In genomic region chr3:47140973-47141461, GRCh38 we compare ENCODE assay signal across 8 cellular contexts. TPM values are rescaled to one million over a fixed set of nuclear protein-coding genes. Genes with fewer than 3 reads are reported as not detected.
DNase-seq lines count a peak whose midpoint lies in the region; ATAC-seq and TF ChIP-seq lines count a peak whose summit lies in the region.
"Not testable (repeated sequence)": the region's sequence is repeated elsewhere in the genome, so short reads cannot be mapped to it uniquely, and the experiment has no call there.

No MANE protein-coding gene starts in this region.

- peaks cover 27% of the 10 kb centered on the region for H3K4me1 Mint-ChIP-seq in activated naive CD4-positive, alpha-beta T cell treated with anti-CD3 and anti-CD28 coated beads, Interleukin-2, amount 10 ng/mL, durations not matched to agents 7 days and 5 days
- peaks cover 11% of the 10 kb centered on the region for H3K4me1 Mint-ChIP-seq in type B pancreatic cell (ENCODE audit: unreplicated experiment)

- H3K9me3 Mint-ChIP-seq in activated naive CD4-positive, alpha-beta T cell treated with anti-CD3 and anti-CD28 coated beads, Interleukin-2, amount 10 ng/mL, durations not matched to agents 7 days and 5 days; type B pancreatic cell: not testable (repeated sequence)

- H3K4me2 ChIP-seq in OCI-LY1 (ENCODE audit: low read length) = peak overlapping the region; percentile 58

- H3K4me3 ChIP-seq in OCI-LY1 (ENCODE audit: low read depth, low read length, poor library complexity, severe bottlenecking) = not testable (repeated sequence)

- H3K9me3 ChIP-seq in OCI-LY1 (ENCODE audit: low read length) = not testable (repeated sequence)

- not testable (repeated sequence) for H3F3A ChIP-seq in OCI-LY1 (ENCODE audit: insufficient read depth, low read length)

- not testable (repeated sequence) for H3K27me3 Mint-ChIP-seq in activated naive CD4-positive, alpha-beta T cell treated with anti-CD3 and anti-CD28 coated beads, Interleukin-2, amount 10 ng/mL, durations not matched to agents 7 days and 5 days; type B pancreatic cell

- peaks cover 96% of the 10 kb centered on the region for H3K79me2 ChIP-seq in OCI-LY1 (ENCODE audit: insufficient read depth, low read length)

- not testable (repeated sequence) for H3K9me2 ChIP-seq in OCI-LY1 (ENCODE audit: low read depth, low read length)

- CTCF ChIA-PET in activated naive CD4-positive, alpha-beta T cell treated with anti-CD3 and anti-CD28 coated beads, Interleukin-2, amount 10 ng/mL, durations not matched to agents 7 days and 5 days (lab: Charles Lee) = not testable (repeated sequence)

- not testable (repeated sequence) for H3K4me3 Mint-ChIP-seq in activated naive CD4-positive, alpha-beta T cell treated with anti-CD3 and anti-CD28 coated beads, Interleukin-2, amount 10 ng/mL, durations not matched to agents 7 days and 5 days
- H3K4me3 Mint-ChIP-seq in type B pancreatic cell = peak overlapping the region; percentile 7

- DNase-seq in GM13977 (ENCODE audit: low spot score) = peak; percentile 82
- not testable (repeated sequence) for DNase-seq in activated naive CD4-positive, alpha-beta T cell treated with anti-CD3 and anti-CD28 coated beads, Interleukin-2, amount 10 ng/mL, durations not matched to agents 7 days and 5 days; left lobe of liver (ENCODE audit: low spot score); type B pancreatic cell (ENCODE audit: extremely low spot score, unreplicated experiment)

- not testable (repeated sequence) for H3K27me3 ChIP-seq in OCI-LY1 (ENCODE audit: insufficient read depth, low read length)

- in situ Hi-C loops in GM13977 (cut with MboI; ENCODE audit: low pct_unique_long_range_greater_than_20kb, low sequenced_read_pairs, unreplicated experiment) = not testable (repeated sequence)

- H4K20me1 ChIP-seq in OCI-LY1 (ENCODE audit: insufficient read depth, low read length) = not testable (repeated sequence)

- H3K9ac ChIP-seq in OCI-LY1 (ENCODE audit: low read length) = not testable (repeated sequence)

- H3K36me3 Mint-ChIP-seq in activated naive CD4-positive, alpha-beta T cell treated with anti-CD3 and anti-CD28 coated beads, Interleukin-2, amount 10 ng/mL, durations not matched to agents 7 days and 5 days; type B pancreatic cell: not testable (repeated sequence)

- not testable (repeated sequence) for H2AFZ ChIP-seq in OCI-LY1 (ENCODE audit: low read length)

- peaks cover 50% of the 10 kb centered on the region for H3K4me1 ChIP-seq in OCI-LY1 (ENCODE audit: insufficient read depth, low read length, severe bottlenecking)

- peak; percentile 88 for ATAC-seq in GM19452 (IDR thresholded peaks at IDR 0.05; ENCODE audit: unreplicated experiment)
- ATAC-seq in HG02642 (IDR thresholded peaks at IDR 0.05; ENCODE audit: poor library complexity, unreplicated experiment) = peak; percentile 82
- peak; percentile 91 for ATAC-seq in HG03342 (IDR thresholded peaks at IDR 0.05; ENCODE audit: unreplicated experiment)
- peak; percentile 92 for ATAC-seq in left lobe of liver

- TF ChIP-seq CTCF in GM13977 (IDR thresholded peaks at IDR 0.05; ENCODE audit: extremely low read depth, insufficient read depth, missing control alignments); OCI-LY1 (IDR thresholded peaks at IDR 0.05; ENCODE audit: low read length); type B pancreatic cell (conservative IDR thresholded peaks at IDR 0.05): not testable (repeated sequence)

- H3K27ac ChIP-seq in OCI-LY1 (ENCODE audit: low read depth, low read length, poor library complexity, severe bottlenecking) = peak overlapping the region; percentile 65

- H3K36me3 ChIP-seq in OCI-LY1 (ENCODE audit: insufficient read depth, low read length) = not testable (repeated sequence)

- H3K27ac Mint-ChIP-seq in activated naive CD4-positive, alpha-beta T cell treated with anti-CD3 and anti-CD28 coated beads, Interleukin-2, amount 10 ng/mL, durations not matched to agents 7 days and 5 days = peak overlapping the region; percentile 13
- not testable (repeated sequence) for H3K27ac Mint-ChIP-seq in type B pancreatic cell

RNA-seq across cellular contexts. Expression of gene SETD2, which starts 22.9 kb away (rescaled TPM):
- total RNA-seq in left lobe of liver (21.5 TPM), type B pancreatic cell (ENCODE audit: low replicate concordance) (46.1 and 53.2 TPM in 2 replicates)
